In genomic region chr6:101302593-101302992, GRCh38 we compare ENCODE assay signal across 16 cellular contexts.
DNase-seq lines count a peak whose midpoint lies in the region; ATAC-seq and TF ChIP-seq lines count a peak whose summit lies in the region.
"Had no signal": no experiment of that assay in that cellular context is flagged by ENCODE, and none has a peak within 500 bp of the region (broad histone marks: within the 10 kb centered on the region; RNA-seq: fewer than 3 reads in every experiment).

No MANE protein-coding gene starts in this region.

- H4K20me1 ChIP-seq in HCT116 (ENCODE audit: insufficient read depth) = no peaks in the 10 kb centered on the region
- H4K20me1 ChIP-seq in PC-3 (ENCODE audit: low read length) = no peaks in the 10 kb centered on the region
- no peaks in the 10 kb centered on the region for H4K20me1 ChIP-seq in mammary epithelial cell (ENCODE audit: insufficient read depth, low read length)

- H3K4me1 ChIP-seq in HCT116 (ENCODE audit: control insufficient read depth in 1 of 2, insufficient read depth in 2 of 2, low read length in 2 of 2) = peaks cover 0 to 12% of the 10 kb centered on the region in 2 experiments; a peak in 2 of 4 replicates
- no peaks in the 10 kb centered on the region for H3K4me1 ChIP-seq in PC-3 (ENCODE audit: insufficient read depth, low read length)
- H3K4me1 ChIP-seq in mammary epithelial cell (ENCODE audit: insufficient read depth, low read length) = peaks cover 6% of the 10 kb centered on the region
- H3K4me1 ChIP-seq: Caco-2 had no signal

- peak overlapping the region; percentile 39; the same call in 1 of the 2 replicates for H3K4me2 ChIP-seq in HCT116 (ENCODE audit: low read length)
- H3K4me2 ChIP-seq in PC-3 (ENCODE audit: low read length) = no peak overlapping the region
- H3K4me2 ChIP-seq in mammary epithelial cell (ENCODE audit: insufficient read depth, low read depth, low read length) = no peak overlapping the region

- no peaks in the 10 kb centered on the region for H3K27me3 ChIP-seq in HCT116 (ENCODE audit: insufficient read depth, low read length)
- no peaks in the 10 kb centered on the region for H3K27me3 ChIP-seq in PC-3 (ENCODE audit: low read length)
- H3K27me3 ChIP-seq in mammary epithelial cell (ENCODE audit: insufficient read depth, low read length) = no peaks in the 10 kb centered on the region

- no peak for TF ChIP-seq RAD21 in HCT116 (IDR thresholded peaks at IDR 0.05; ENCODE audit: low read depth)

- H3K27ac ChIP-seq in HCT116 (ENCODE audit: low read depth, low read length) (no peak overlapping the region), PC-3 (ENCODE audit: low read length) (peak overlapping the region; percentile 39; the same call in 1 of the 2 replicates), mammary epithelial cell (ENCODE audit: insufficient read depth, low read depth, low read length) (peak overlapping the region; percentile 28)
- H3K27ac ChIP-seq: HL-60 had no signal

- intact Hi-C loops in HCT116 (cut with micrococcal nuclease) (no loop called here), PC-3 (cut with micrococcal nuclease) (no loop called here), mammary epithelial cell (cut with micrococcal nuclease) (no loop called here), left ventricle myocardium superior (cut with micrococcal nuclease) (no loop called here)

- POLR2A ChIA-PET in HCT116 (lab: Charles Lee) = no interaction called here
- POLR2A ChIA-PET in PC-3 (lab: Charles Lee; ENCODE audit: unreplicated experiment) = no interaction called here

- H3K79me2 ChIP-seq in HCT116 (ENCODE audit: insufficient read depth, low read length) (no peaks in the 10 kb centered on the region), PC-3 (ENCODE audit: low read length) (no peaks in the 10 kb centered on the region), mammary epithelial cell (ENCODE audit: insufficient read depth, low read length) (no peaks in the 10 kb centered on the region)

- in situ Hi-C loops in mammary epithelial cell (cut with MboI; ENCODE audit: low sequenced_read_pairs in 2 of 2) = no loop called here

- DNase-seq in HCT116 (ENCODE audit: low read depth, low spot score) = peak; percentile 21
- DNase-seq in PC-3 = peak; percentile 51
- DNase-seq in mammary epithelial cell = peak; percentile 76
- peak; percentile 16 for DNase-seq in fibroblast of mammary gland (ENCODE audit: low read depth)
- no peak for DNase-seq in left ventricle myocardium superior
- no peak for DNase-seq in T1000 (lab: John Stamatoyannopoulos, UW)
- no peak for DNase-seq in HUDEP-2 (lab: John Stamatoyannopoulos, UW; ENCODE audit: unreplicated experiment in 76 of 76)
- DNase-seq: Caco-2; CD8-positive, alpha-beta memory T cell; GF-D8; GOT3; H9; IMR-90; KBM-7 had no signal

- dilution Hi-C loops in mammary epithelial cell (cut with HindIII; ENCODE audit: low sequenced_read_pairs) = no loop called here

- H2AFZ ChIP-seq in HCT116 (ENCODE audit: low read depth, low read length, poor library complexity, severe bottlenecking) (no peak overlapping the region), PC-3 (ENCODE audit: low read length) (no peak overlapping the region), mammary epithelial cell (ENCODE audit: low read depth, low read length) (peak overlapping the region; percentile 2)

- WGBS in mammary epithelial cell (ENCODE audit: low coverage, missing lambda C conversion rate) = 100% methylated on average over 1 of the region's 1 CpG

- H3K36me3 ChIP-seq in HCT116 (ENCODE audit: control insufficient read depth in 1 of 2, insufficient read depth in 2 of 2, low read length in 2 of 2) (no peaks in the 10 kb centered on the region), PC-3 (ENCODE audit: low read depth, low read length) (no peaks in the 10 kb centered on the region), mammary epithelial cell (ENCODE audit: insufficient read depth, low read length) (peaks cover 1% of the 10 kb centered on the region)

- H3K4me3 ChIP-seq in HCT116 (replicated peaks in 1 of 2; ENCODE audit: low read depth in 1 of 2, low read length in 2 of 2) = no peak overlapping the region
- H3K4me3 ChIP-seq in PC-3 (ENCODE audit: low read length) = no peak overlapping the region
- no peak overlapping the region for H3K4me3 ChIP-seq in mammary epithelial cell (replicated peaks in 1 of 3; ENCODE audit: insufficient read depth in 1 of 3, low read depth in 2 of 3, low read length in 3 of 3)
- no peak overlapping the region for H3K4me3 ChIP-seq in fibroblast of mammary gland (ENCODE audit: control insufficient read depth, low read depth, low read length)

- H3K9me3 ChIP-seq in HCT116 (ENCODE audit: control insufficient read depth in 1 of 2, insufficient read depth in 1 of 2, low read depth in 1 of 2, low read length in 2 of 2) (peaks cover 0 to 5% of the 10 kb centered on the region in 2 experiments; a peak in 2 of 4 replicates), PC-3 (ENCODE audit: low read length) (peaks cover 7% of the 10 kb centered on the region; the same call in 1 of the 2 replicates), mammary epithelial cell (replicated peaks; ENCODE audit: insufficient read depth, low read length) (peaks cover 25% of the 10 kb centered on the region)

- no peak for TF ChIP-seq POLR2A in HCT116 (IDR thresholded peaks at IDR 0.05; ENCODE audit: borderline replicate concordance, extremely low read depth, insufficient read depth, insufficient read length)

- BruUV-seq in HCT116 (replicated peaks; lab: Mats Ljungman, UMichigan) (no TSS peak), PC-3 (replicated peaks; lab: Mats Ljungman, UMichigan) (no TSS peak), mammary epithelial cell (replicated peaks; lab: Mats Ljungman, UMichigan) (TSS peak; percentile 66)

- CTCF ChIA-PET in HCT116 (lab: Charles Lee) (no interaction called here), PC-3 (lab: Charles Lee) (no interaction called here), mammary epithelial cell (lab: Charles Lee; ENCODE audit: low non-redundant PET) (no interaction called here)

- no peak for TF ChIP-seq CTCF in HCT116 (IDR thresholded peaks at IDR 0.05 in 2 of 3, conservative IDR thresholded peaks at IDR 0.05 in 1 of 3; ENCODE audit: borderline replicate concordance in 1 of 3, insufficient read depth in 1 of 3, low read depth in 2 of 3, low read length in 2 of 3)
- TF ChIP-seq CTCF in PC-3 (conservative IDR thresholded peaks at IDR 0.05; ENCODE audit: low read depth, low read length) = no peak
- TF ChIP-seq CTCF in mammary epithelial cell (conservative IDR thresholded peaks at IDR 0.05 in 1 of 2, IDR thresholded peaks at IDR 0.05 in 1 of 2; ENCODE audit: extremely low read depth in 1 of 2, insufficient read depth in 1 of 2, low read depth in 1 of 2, low read length in 2 of 2) = no peak
- TF ChIP-seq CTCF in fibroblast of mammary gland (conservative IDR thresholded peaks at IDR 0.05; ENCODE audit: control insufficient read depth, insufficient read depth, low read depth, low read length) = no peak

- ATAC-seq in HCT116 (no peak; the same call in 1 of the 2 replicates), PC-3 (peak; percentile 27; the same call in 1 of the 2 replicates), left ventricle myocardium superior (no peak), GM19455 (IDR thresholded peaks at IDR 0.05; ENCODE audit: unreplicated experiment) (no peak)

- H3F3A ChIP-seq in PC-3 (ENCODE audit: low read length, unreplicated experiment) = no peaks in the 10 kb centered on the region

- H3K9me2 ChIP-seq in HCT116 (ENCODE audit: insufficient read depth) (no peaks in the 10 kb centered on the region), PC-3 (replicated peaks; ENCODE audit: low read length) (no peaks in the 10 kb centered on the region)

- no peak overlapping the region for H3K9ac ChIP-seq in HCT116 (ENCODE audit: low read length)
- H3K9ac ChIP-seq in PC-3 (ENCODE audit: low read length) = no peak overlapping the region
- no peak overlapping the region for H3K9ac ChIP-seq in mammary epithelial cell (ENCODE audit: insufficient read depth, low read length)

- RAD21 ChIA-PET in HCT116 (lab: Charles Lee; ENCODE audit: low non-redundant PET in 1 of 2, low total read pairs in 2 of 2, uncharacterized antibody in 2 of 2, unreplicated experiment in 2 of 2) = no interaction called here

TF ChIP-seq in HCT116, 20 proteins besides CTCF, POLR2A, EP300 and RAD21:
- TF ChIP-seq CEBPB (IDR thresholded peaks at IDR 0.05; ENCODE audit: low read depth) (no peak), ZFX (IDR thresholded peaks at IDR 0.05) (no peak), ELF1 (IDR thresholded peaks at IDR 0.05; ENCODE audit: borderline replicate concordance, low read depth) (no peak), POLR2AphosphoS5 (IDR thresholded peaks at IDR 0.05; ENCODE audit: low read depth, low read length) (no peak), JUND (IDR thresholded peaks at IDR 0.05) (peak; percentile 68), CBX3 (IDR thresholded peaks at IDR 0.05; ENCODE audit: low read depth) (no peak), ZBTB33 (IDR thresholded peaks at IDR 0.05; ENCODE audit: extremely low read depth, insufficient replicate concordance, low read length) (no peak), FOSL1 (IDR thresholded peaks at IDR 0.05; ENCODE audit: low read depth) (peak; percentile 78), SP1 (IDR thresholded peaks at IDR 0.05; ENCODE audit: low read depth) (peak; percentile 51; the same call in 1 of the 2 replicates)

Comparison
In these comparisons a context has a peak if more than half of its experiments do, and no peak if none do; other contexts are left out.
1. DNase-seq: peak in HCT116 (single experiment), PC-3 (single experiment), mammary epithelial cell (single experiment) and fibroblast of mammary gland (single experiment); none in left ventricle myocardium superior (single experiment), T1000 (single experiment) and HUDEP-2 (0 of 76).